ENCODE assay signal across 28 cellular contexts in genomic region chr18:6479699-6480098, GRCh38.
"Had no signal": no experiment of that assay in that cellular context is flagged by ENCODE, and none has a peak within 500 bp of the region (broad histone marks: within the 10 kb centered on the region; RNA-seq: fewer than 3 reads in every experiment).

No MANE protein-coding gene starts in this region.

- H3K79me2 ChIP-seq: hepatocyte had no signal

- ATAC-seq: effector memory CD8-positive, alpha-beta T cell; esophagus mucosa; foreskin keratinocyte; gastrocnemius medialis; gastroesophageal sphincter; heart left ventricle; heart right ventricle had no signal

- H2AFZ ChIP-seq: hepatocyte had no signal

- H3K4me2 ChIP-seq: hepatocyte had no signal

- FAIRE-seq: colon, endometrium, endothelial cell of umbilical vein, frontal cortex had no signal

- H3K4me3 ChIP-seq: colonic mucosa, coronary artery, dorsolateral prefrontal cortex, esophagus muscularis mucosa, esophagus squamous epithelium, gastrocnemius medialis, gastroesophageal sphincter, heart left ventricle, heart right ventricle, hepatocyte had no signal

- H3K27me3 ChIP-seq: colonic mucosa, esophagus muscularis mucosa, esophagus squamous epithelium, foreskin keratinocyte, gastrocnemius medialis, gastroesophageal sphincter, heart left ventricle, heart right ventricle, hepatocyte had no signal

- DNase-seq: colonic mucosa; dermis blood vessel endothelial cell; dorsolateral prefrontal cortex; effector CD4-positive, alpha-beta T cell; effector CD8-positive, alpha-beta T cell; effector memory CD4-positive, alpha-beta T cell; effector memory CD8-positive, alpha-beta T cell; endodermal cell; erythroblast; esophagus squamous epithelium; foreskin fibroblast; foreskin keratinocyte; foreskin melanocyte; gastrocnemius medialis; glutamatergic neuron; head of caudate nucleus; heart left ventricle; heart right ventricle had no signal

- H3K27ac ChIP-seq: colonic mucosa, coronary artery, dorsolateral prefrontal cortex, epithelial cell of prostate, esophagus muscularis mucosa, esophagus squamous epithelium, foreskin keratinocyte, gastrocnemius medialis, gastroesophageal sphincter, heart left ventricle, heart right ventricle, hepatocyte had no signal

- H3K4me1 ChIP-seq: colonic mucosa, foreskin keratinocyte, gastrocnemius medialis, gastroesophageal sphincter had no signal

- H3K9me3 ChIP-seq: colonic mucosa, esophagus muscularis mucosa, esophagus squamous epithelium, gastrocnemius medialis, gastroesophageal sphincter, heart left ventricle, heart right ventricle had no signal

- H3K36me3 ChIP-seq: colonic mucosa, esophagus muscularis mucosa, esophagus squamous epithelium, gastrocnemius medialis, gastroesophageal sphincter, heart left ventricle, heart right ventricle had no signal
